ENCODE assay signal across 19 cellular contexts in the genomic region with DNA sequence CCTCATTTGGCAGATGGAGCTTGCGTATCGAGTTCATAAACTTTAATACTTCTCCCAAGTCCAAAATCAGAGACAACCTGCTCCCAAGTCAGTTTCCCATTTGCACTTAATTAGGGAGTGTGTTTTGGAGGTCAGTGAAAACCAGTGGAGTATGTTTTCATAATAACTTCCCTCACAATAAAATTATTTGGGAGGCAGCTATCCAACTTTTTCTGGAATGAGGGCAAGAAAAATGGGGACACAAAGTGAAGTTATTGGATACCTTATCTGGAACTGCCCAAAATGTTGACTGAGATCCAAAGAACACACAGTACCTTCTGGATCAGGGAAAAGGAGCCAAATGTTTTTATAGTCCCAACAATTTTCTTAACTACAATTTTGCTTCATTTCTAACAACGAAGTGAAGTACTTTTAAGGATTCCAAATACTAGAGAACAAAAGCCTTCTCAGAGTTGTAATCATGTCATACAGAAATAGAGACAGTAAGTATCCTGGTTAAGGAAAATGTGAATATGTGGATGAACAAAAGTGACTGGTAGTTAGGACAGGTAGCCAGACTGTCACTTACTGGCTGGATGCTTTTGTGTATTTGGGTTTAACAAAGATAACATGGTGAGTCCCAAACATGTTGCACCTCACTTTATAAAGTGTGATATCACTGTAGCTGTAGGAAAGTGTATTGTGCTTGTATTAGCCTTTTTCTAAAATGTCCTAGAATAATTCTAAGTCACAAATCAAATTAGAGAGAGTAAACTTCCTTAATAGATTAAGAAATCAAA.
DNase-seq lines count a peak whose midpoint lies in the region; ATAC-seq and TF ChIP-seq lines count a peak whose summit lies in the region.
"Had no signal": no experiment of that assay in that cellular context is flagged by ENCODE, and none has a peak within 500 bp of the region (broad histone marks: within the 10 kb centered on the region; RNA-seq: fewer than 3 reads in every experiment).

No MANE protein-coding gene starts in this region.

- TF ChIP-seq EP300 in esophagus muscularis mucosa (IDR thresholded peaks at IDR 0.05): no peak

- peak overlapping the region; percentile 17 for H3K27ac Mint-ChIP-seq in stimulated activated memory B cell treated with anti-CD40 and anti-IgM and Interleukin-4, amounts not matched to agents 10 μg/mL and 1 μg/mL and 100 μg/mL, for 72 hours
- H3K27ac Mint-ChIP-seq in CD8-positive, alpha-beta T cell: no peak overlapping the region
- H3K27ac Mint-ChIP-seq: activated CD8-positive, alpha-beta T cell treated with anti-CD3 and anti-CD28 coated beads for 36 hours; activated naive CD4-positive, alpha-beta T cell treated with anti-CD3 and anti-CD28 coated beads, Interleukin-2, amount 10 ng/mL, durations not matched to agents 7 days and 5 days; activated T-cell treated with anti-CD3 and anti-CD28 coated beads, Interleukin-2, amount 50 U/mL, for 24 hours; CD8-positive, alpha-beta memory T cell; memory B cell; naive thymus-derived CD8-positive, alpha-beta T cell; stimulated activated naive B cell treated with anti-CD40 and anti-IgM and Interleukin-4, amounts not matched to agents 10 μg/mL and 1 μg/mL and 100 μg/mL, for 72 hours had no signal

- no peak overlapping the region for H3K9ac ChIP-seq in trophoblast cell (ENCODE audit: low read length)
- H3K9ac ChIP-seq: parathyroid adenoma had no signal

- no peak for ATAC-seq in stimulated activated memory B cell treated with anti-CD40 and anti-IgM and Interleukin-4, amounts not matched to agents 10 μg/mL and 1 μg/mL and 100 μg/mL, for 72 hours
- ATAC-seq in CD8-positive, alpha-beta T cell: no peak
- ATAC-seq: activated CD8-positive, alpha-beta T cell treated with anti-CD3 and anti-CD28 coated beads for 36 hours; naive thymus-derived CD8-positive, alpha-beta T cell had no signal

- H3K27me3 ChIP-seq in esophagus muscularis mucosa (no peaks in the 10 kb centered on the region), trophoblast cell (ENCODE audit: insufficient read depth, low read length) (no peaks in the 10 kb centered on the region)
- H3K27me3 ChIP-seq in effector memory CD4-positive, alpha-beta T cell (replicated peaks; ENCODE audit: control insufficient read depth, insufficient read depth, low read length, poor library complexity, severe bottlenecking): no peaks in the 10 kb centered on the region
- no peaks in the 10 kb centered on the region for H3K27me3 ChIP-seq in CD8-positive, alpha-beta T cell (ENCODE audit: insufficient read depth, low read length)
- H3K27me3 ChIP-seq: tibial nerve had no signal

- no peak overlapping the region for H4K12ac ChIP-seq in trophoblast cell (ENCODE audit: low read depth, low read length)

- DNase-seq in NCI-H446 treated with DMSO at 0.1 percent for 48 hours (lab: John Stamatoyannopoulos, UW): peak; percentile 89
- DNase-seq in esophagus muscularis mucosa (ENCODE audit: extremely low spot score): no peak
- peak; percentile 7 for DNase-seq in inferior parietal cortex (ENCODE audit: extremely low spot score)
- no peak for DNase-seq in effector memory CD4-positive, alpha-beta T cell
- no peak for DNase-seq in stimulated activated CD4-positive, alpha-beta T cell treated with anti-CD3 and anti-CD28 coated beads, Interleukin-2, amount 100 ng/mL, for 24 hours
- no peak for DNase-seq in trophoblast cell
- DNase-seq in CD8-positive, alpha-beta T cell: no peak
- DNase-seq: NCI-H524 treated with DMSO at 0.1 percent for 48 hours had no signal

- H2AFZ ChIP-seq in trophoblast cell (ENCODE audit: insufficient read depth, low read length, poor library complexity): no peak overlapping the region
- H2AFZ ChIP-seq: parathyroid adenoma had no signal

- H3K9me3 ChIP-seq in esophagus muscularis mucosa: no peaks in the 10 kb centered on the region
- H3K9me3 ChIP-seq in effector memory CD4-positive, alpha-beta T cell (ENCODE audit: control insufficient read depth, low read length): no peaks in the 10 kb centered on the region
- no peaks in the 10 kb centered on the region for H3K9me3 ChIP-seq in trophoblast cell (ENCODE audit: insufficient read depth, low read depth, low read length)
- H3K9me3 ChIP-seq in CD8-positive, alpha-beta T cell (ENCODE audit: low read length): no peaks in the 10 kb centered on the region
- H3K9me3 ChIP-seq: tibial nerve had no signal

- H3K36me3 ChIP-seq in esophagus muscularis mucosa (no peaks in the 10 kb centered on the region), trophoblast cell (ENCODE audit: control insufficient read depth in 1 of 2, insufficient read depth in 2 of 2, low read length in 2 of 2) (no peaks in the 10 kb centered on the region)
- no peaks in the 10 kb centered on the region for H3K36me3 ChIP-seq in effector memory CD4-positive, alpha-beta T cell (ENCODE audit: control insufficient read depth, insufficient read depth, low read length)
- H3K36me3 ChIP-seq in CD8-positive, alpha-beta T cell (ENCODE audit: insufficient read depth, low read length): no peaks in the 10 kb centered on the region
- H3K36me3 ChIP-seq: tibial nerve had no signal

- no peak overlapping the region for H2AK5ac ChIP-seq in trophoblast cell (ENCODE audit: low read length)

- no peak overlapping the region for H3K14ac ChIP-seq in trophoblast cell (ENCODE audit: low read length)

- H3K4me2 ChIP-seq in trophoblast cell (ENCODE audit: low read length): no peak overlapping the region

- intact Hi-C loops in esophagus muscularis mucosa (cut with DNase I): loop anchor here (5.0 to 10.0 kb wide), 5 partner anchors 169 to 392 kb away; no protein-coding TSS in a partner anchor
- intact Hi-C loops in CD8-positive, alpha-beta T cell (cut with DNase I, micrococcal nuclease): no loop called here

- H3K4me3 Mint-ChIP-seq in stimulated activated memory B cell treated with anti-CD40 and anti-IgM and Interleukin-4, amounts not matched to agents 10 μg/mL and 1 μg/mL and 100 μg/mL, for 72 hours: no peak overlapping the region
- no peak overlapping the region for H3K4me3 Mint-ChIP-seq in CD8-positive, alpha-beta T cell
- H3K4me3 Mint-ChIP-seq: activated CD8-positive, alpha-beta T cell treated with anti-CD3 and anti-CD28 coated beads for 36 hours; activated naive CD4-positive, alpha-beta T cell treated with anti-CD3 and anti-CD28 coated beads, Interleukin-2, amount 10 ng/mL, durations not matched to agents 7 days and 5 days; activated T-cell treated with anti-CD3 and anti-CD28 coated beads, Interleukin-2, amount 50 U/mL, for 24 hours; CD8-positive, alpha-beta memory T cell; memory B cell; naive thymus-derived CD8-positive, alpha-beta T cell; stimulated activated naive B cell treated with anti-CD40 and anti-IgM and Interleukin-4, amounts not matched to agents 10 μg/mL and 1 μg/mL and 100 μg/mL, for 72 hours had no signal

- no peak overlapping the region for H3K23ac ChIP-seq in trophoblast cell (ENCODE audit: low read length)

- TF ChIP-seq POLR2A in esophagus muscularis mucosa (IDR thresholded peaks at IDR 0.05; ENCODE audit: low read depth): no peak

- H3K36me3 Mint-ChIP-seq in stimulated activated memory B cell treated with anti-CD40 and anti-IgM and Interleukin-4, amounts not matched to agents 10 μg/mL and 1 μg/mL and 100 μg/mL, for 72 hours: no peaks in the 10 kb centered on the region
- no peaks in the 10 kb centered on the region for H3K36me3 Mint-ChIP-seq in CD8-positive, alpha-beta T cell
- H3K36me3 Mint-ChIP-seq: activated naive CD4-positive, alpha-beta T cell treated with anti-CD3 and anti-CD28 coated beads, Interleukin-2, amount 10 ng/mL, durations not matched to agents 7 days and 5 days; CD8-positive, alpha-beta memory T cell; memory B cell had no signal

- no peak overlapping the region for H2BK5ac ChIP-seq in trophoblast cell (ENCODE audit: low read depth, low read length, poor library complexity)

- no peak overlapping the region for H4K91ac ChIP-seq in trophoblast cell (ENCODE audit: low read depth, low read length)

- H3K4ac ChIP-seq in trophoblast cell (ENCODE audit: low read depth, low read length): no peak overlapping the region

- WGBS in esophagus muscularis mucosa: 35% methylated on average over 3 of the region's 3 CpGs
- no CpG with 5 or more reads among the region's 3 CpGs for WGBS in trophoblast cell (ENCODE audit: extremely low coverage, insufficient coverage, insufficient read length)

- peaks cover 17 to 28% (median 24%) of the 10 kb centered on the region in 4 donors for H3K4me1 ChIP-seq in esophagus muscularis mucosa
- H3K4me1 ChIP-seq in effector memory CD4-positive, alpha-beta T cell (ENCODE audit: control insufficient read depth, insufficient read depth, low read length, poor library complexity, severe bottlenecking): no peaks in the 10 kb centered on the region
- no peaks in the 10 kb centered on the region for H3K4me1 ChIP-seq in trophoblast cell (ENCODE audit: control insufficient read depth in 1 of 2, insufficient read depth in 2 of 2, low read length in 2 of 2)
- no peaks in the 10 kb centered on the region for H3K4me1 ChIP-seq in CD8-positive, alpha-beta T cell (ENCODE audit: insufficient read depth, low read length)
- H3K4me1 ChIP-seq: parathyroid adenoma had no signal

- no peak for TF ChIP-seq CTCF in esophagus muscularis mucosa (IDR thresholded peaks at IDR 0.05)
- TF ChIP-seq CTCF in CD8-positive, alpha-beta T cell (IDR thresholded peaks at IDR 0.05): no peak

- peaks cover 11% of the 10 kb centered on the region for H3K4me1 Mint-ChIP-seq in stimulated activated memory B cell treated with anti-CD40 and anti-IgM and Interleukin-4, amounts not matched to agents 10 μg/mL and 1 μg/mL and 100 μg/mL, for 72 hours
- H3K4me1 Mint-ChIP-seq in CD8-positive, alpha-beta T cell (ENCODE audit: low read depth): no peaks in the 10 kb centered on the region
- H3K4me1 Mint-ChIP-seq: activated naive CD4-positive, alpha-beta T cell treated with anti-CD3 and anti-CD28 coated beads, Interleukin-2, amount 10 ng/mL, durations not matched to agents 7 days and 5 days; CD8-positive, alpha-beta memory T cell; memory B cell; naive thymus-derived CD8-positive, alpha-beta T cell had no signal

- peaks cover 3% of the 10 kb centered on the region for H3K9me3 Mint-ChIP-seq in stimulated activated memory B cell treated with anti-CD40 and anti-IgM and Interleukin-4, amounts not matched to agents 10 μg/mL and 1 μg/mL and 100 μg/mL, for 72 hours
- no peaks in the 10 kb centered on the region for H3K9me3 Mint-ChIP-seq in CD8-positive, alpha-beta T cell
- H3K9me3 Mint-ChIP-seq: activated CD8-positive, alpha-beta T cell treated with anti-CD3 and anti-CD28 coated beads for 36 hours; activated naive CD4-positive, alpha-beta T cell treated with anti-CD3 and anti-CD28 coated beads, Interleukin-2, amount 10 ng/mL, durations not matched to agents 7 days and 5 days; activated T-cell treated with anti-CD3 and anti-CD28 coated beads, Interleukin-2, amount 50 U/mL, for 24 hours had no signal

- no peaks in the 10 kb centered on the region for H3K79me1 ChIP-seq in trophoblast cell (ENCODE audit: low read length)

- no peak overlapping the region for H2BK12ac ChIP-seq in trophoblast cell (ENCODE audit: low read length)

- no peaks in the 10 kb centered on the region for H3K79me2 ChIP-seq in trophoblast cell (ENCODE audit: control insufficient read depth, insufficient read depth, low read length, poor library complexity)
- H3K79me2 ChIP-seq: parathyroid adenoma had no signal

- no peak overlapping the region for H2BK120ac ChIP-seq in trophoblast cell (ENCODE audit: insufficient read depth, low read length, poor library complexity)

- H3K27ac ChIP-seq in esophagus muscularis mucosa (replicated peaks in 1 of 4): peak overlapping the region; percentile 24 to 69 (median 62)
- H3K27ac ChIP-seq in effector memory CD4-positive, alpha-beta T cell (ENCODE audit: insufficient read depth, low read length, poor library complexity, severe bottlenecking): no peak overlapping the region
- H3K27ac ChIP-seq in trophoblast cell (ENCODE audit: low read depth, low read length): no peak overlapping the region
- no peak overlapping the region for H3K27ac ChIP-seq in CD8-positive, alpha-beta T cell (ENCODE audit: low read depth, low read length)
- H3K27ac ChIP-seq: parathyroid adenoma, RWPE1 had no signal

- H3K27me3 Mint-ChIP-seq in stimulated activated memory B cell treated with anti-CD40 and anti-IgM and Interleukin-4, amounts not matched to agents 10 μg/mL and 1 μg/mL and 100 μg/mL, for 72 hours: no peaks in the 10 kb centered on the region
- peaks cover 6% of the 10 kb centered on the region for H3K27me3 Mint-ChIP-seq in CD8-positive, alpha-beta T cell (ENCODE audit: low read depth)
- H3K27me3 Mint-ChIP-seq: activated CD8-positive, alpha-beta T cell treated with anti-CD3 and anti-CD28 coated beads for 36 hours had no signal

- CTCF ChIA-PET in CD8-positive, alpha-beta T cell (lab: Charles Lee): interaction anchor here (1.0 to 2.1 kb wide), 6 partner anchors 9 to 78 kb away, joined by 3 to 10 read pairs (median 3); no protein-coding TSS in a partner anchor

- no peak overlapping the region for H3K4me3 ChIP-seq in esophagus muscularis mucosa
- H3K4me3 ChIP-seq in effector memory CD4-positive, alpha-beta T cell (ENCODE audit: insufficient read depth, low read depth, low read length, poor library complexity, severe bottlenecking): no peak overlapping the region
- H3K4me3 ChIP-seq in trophoblast cell (ENCODE audit: low read depth, low read length): no peak overlapping the region
- no peak overlapping the region for H3K4me3 ChIP-seq in CD8-positive, alpha-beta T cell (ENCODE audit: low read depth, low read length)
- H3K4me3 ChIP-seq: tibial nerve had no signal

- POLR2A ChIA-PET in CD8-positive, alpha-beta T cell (lab: Charles Lee): no interaction called here

- no peak overlapping the region for H4K8ac ChIP-seq in trophoblast cell (ENCODE audit: low read depth, low read length)

- no peak overlapping the region for H3K18ac ChIP-seq in trophoblast cell (ENCODE audit: low read length)

Comparison
In these comparisons a context has a peak if more than half of its experiments do, and no peak if none do; other contexts are left out.
1. DNase-seq: peak in NCI-H446 treated with DMSO at 0.1 percent for 48 hours (single experiment) and inferior parietal cortex (single experiment); none in esophagus muscularis mucosa (single experiment), effector memory CD4-positive, alpha-beta T cell (0 of 3), stimulated activated CD4-positive, alpha-beta T cell treated with anti-CD3 and anti-CD28 coated beads, Interleukin-2, amount 100 ng/mL, for 24 hours (0 of 2), trophoblast cell (0 of 2) and CD8-positive, alpha-beta T cell (0 of 7).
2. H3K27ac ChIP-seq: peak in esophagus muscularis mucosa (4 of 4); none in effector memory CD4-positive, alpha-beta T cell (single experiment), trophoblast cell (single experiment) and CD8-positive, alpha-beta T cell (single experiment).